24 cellular contexts compared by ENCODE assay signal in genomic region chr2:100721693-100722092, GRCh38.
"Had no signal": no experiment of that assay in that cellular context is flagged by ENCODE, and none has a peak within 500 bp of the region (broad histone marks: within the 10 kb centered on the region; RNA-seq: fewer than 3 reads in every experiment).

No MANE protein-coding gene starts in this region.

- H3K36me3 ChIP-seq: brain microvascular endothelial cell, heart left ventricle, left ventricle myocardium inferior, pancreas, prostate gland, transverse colon had no signal

- H3K27me3 ChIP-seq: brain microvascular endothelial cell, heart left ventricle, pancreas, transverse colon had no signal

- H3K4me1 ChIP-seq: left ventricle myocardium inferior, pancreas, prostate gland, transverse colon had no signal

- H3K4me3 ChIP-seq: heart left ventricle, left ventricle myocardium inferior, lung, pancreas, prostate gland, transverse colon had no signal

- ATAC-seq: heart left ventricle, pancreas, T-helper 17 cell had no signal

- H3K27ac ChIP-seq: brain microvascular endothelial cell, heart left ventricle, left ventricle myocardium inferior, pancreas, prostate gland, transverse colon had no signal

- H3K9me3 ChIP-seq: left ventricle myocardium inferior, pancreas, prostate gland, transverse colon had no signal

- DNase-seq: activated CD4-positive, alpha-beta memory T cell treated with anti-CD3 and anti-CD28 coated beads, Interleukin-2, amount 10 ng/mL, durations not matched to agents 7 days and 5 days; activated CD4-positive, alpha-beta T cell treated with anti-CD3 and anti-CD28 coated beads for 1 hour; activated CD4-positive, alpha-beta T cell treated with anti-CD3 and anti-CD28 coated beads, Interleukin-2, amount 10 ng/mL, durations not matched to agents 7 days and 5 days; activated CD8-positive, alpha-beta memory T cell treated with anti-CD3 and anti-CD28 coated beads, Interleukin-2, amount 50 U/mL, for 48 hours; activated gamma-delta T cell treated with Interleukin-2 at 50 U/mL for 16 hours; activated naive CD4-positive, alpha-beta T cell treated with anti-CD3 and anti-CD28 coated beads, Interleukin-2, amount 50 U/mL, for 16 hours; activated T-cell treated with anti-CD3 and anti-CD28 coated beads, Interleukin-2, amount 50 U/mL, for 24 hours; amniotic stem cell; brain microvascular endothelial cell; central memory CD4-positive, alpha-beta T cell; dermis blood vessel endothelial cell; effector CD4-positive, alpha-beta T cell; heart left ventricle; hypothalamus; immature natural killer cell; left ventricle myocardium inferior; naive B cell; nephron progenitor cell; pancreas; stimulated activated naive CD4-positive, alpha-beta T cell treated with Interleukin-2 at 50 U/mL for 16 hours; T-helper 17 cell; transverse colon had no signal
